Comparison of ENCODE assay signal across 1 cellular context in genomic region chr7:3197567-3198212, GRCh38.
TF ChIP-seq lines count a peak whose summit lies in the region.

No MANE protein-coding gene starts in this region.

TF ChIP-seq in K562, 482 proteins besides CTCF, POLR2A, EP300 and RAD21:
- TF ChIP-seq ZNF512 (tag; IDR thresholded peaks at IDR 0.05) (peak; percentile 90), PREB (CRISPR knock-in tag; IDR thresholded peaks at IDR 0.05) (no peak)
